In the genomic region with DNA sequence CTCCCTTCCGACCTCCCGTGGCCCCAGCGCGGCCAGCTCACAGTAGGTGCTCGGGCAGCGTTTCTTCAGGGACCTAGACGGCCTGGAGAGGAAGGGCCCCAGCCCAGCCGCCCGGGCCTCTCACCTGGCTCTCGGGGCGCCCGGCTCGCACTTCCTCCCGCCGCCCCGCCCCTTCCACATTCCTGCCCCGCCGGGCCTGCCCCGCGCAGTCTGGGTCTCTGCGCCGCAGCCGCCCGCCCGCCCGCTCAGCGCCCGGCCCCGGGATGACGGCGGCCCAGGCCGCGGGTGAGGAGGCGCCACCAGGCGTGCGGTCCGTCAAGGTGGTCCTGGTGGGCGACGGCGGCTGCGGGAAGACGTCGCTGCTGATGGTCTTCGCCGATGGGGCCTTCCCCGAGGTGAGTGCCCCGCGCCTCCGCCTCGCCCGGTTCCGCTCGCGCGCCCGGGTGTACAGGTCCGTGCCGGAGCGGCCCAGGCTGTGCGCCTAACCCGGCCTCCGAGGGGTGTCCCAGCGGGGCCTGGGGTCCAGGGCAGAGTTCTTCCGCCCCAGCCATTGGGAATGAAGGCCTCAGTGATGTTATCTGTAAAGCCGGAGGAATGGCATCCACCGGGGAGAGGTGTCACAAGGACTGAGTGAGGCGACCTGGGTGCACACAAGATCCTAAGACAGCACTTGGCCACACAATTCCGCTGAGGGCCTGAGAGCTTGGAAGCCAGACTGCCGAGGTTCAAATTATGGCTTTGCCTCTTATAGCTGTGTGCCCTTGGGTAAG, we compare ENCODE assay signal across 8 cellular contexts. TPM values are rescaled to one million over a fixed set of nuclear protein-coding genes. Genes with fewer than 3 reads are reported as not detected.
A peak's percentile ranks its signal among the peaks of the same experiment; 100 is the strongest.
DNase-seq lines count a peak whose midpoint lies in the region; ATAC-seq and TF ChIP-seq lines count a peak whose summit lies in the region.

A gene with protein sequence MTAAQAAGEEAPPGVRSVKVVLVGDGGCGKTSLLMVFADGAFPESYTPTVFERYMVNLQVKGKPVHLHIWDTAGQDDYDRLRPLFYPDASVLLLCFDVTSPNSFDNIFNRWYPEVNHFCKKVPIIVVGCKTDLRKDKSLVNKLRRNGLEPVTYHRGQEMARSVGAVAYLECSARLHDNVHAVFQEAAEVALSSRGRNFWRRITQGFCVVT (plus strand): TSS at position 208 of the 770 bp plus-strand sequence. CDS start 56 bp downstream, at position 264.

- ATAC-seq in GM21619 (IDR thresholded peaks at IDR 0.05; ENCODE audit: unreplicated experiment) (no peak), GM18909 (IDR thresholded peaks at IDR 0.05; ENCODE audit: poor library complexity, unreplicated experiment) (no peak)

- H3K4me3 ChIP-seq in ACC112 (ENCODE audit: low read depth, low read length) (peak within 1 kb of the TSS; percentile 75), LNCaP clone FGC (ENCODE audit: low read depth, low read length) (peak within 1 kb of the TSS; percentile 77), hepatocyte (peak within 1 kb of the TSS; percentile 96), skeletal muscle tissue (ENCODE audit: low read length in 3 of 3) (peak within 1 kb of the TSS; percentile 59 to 66 (median 64))

- no peaks in the 10 kb centered on the region for H4K20me1 ChIP-seq in hepatocyte (ENCODE audit: insufficient read depth, poor library complexity, severe bottlenecking)

- H2AFZ ChIP-seq in ACC112 (ENCODE audit: low read length, unreplicated experiment) = peak within 1 kb of the TSS; percentile 40
- H2AFZ ChIP-seq in hepatocyte = peak within 1 kb of the TSS; percentile 72

- H3K36me3 ChIP-seq in ACC112 (ENCODE audit: insufficient read depth, low read length) = no peaks in the 10 kb centered on the region
- no peaks in the 10 kb centered on the region for H3K36me3 ChIP-seq in hepatocyte (replicated peaks; ENCODE audit: insufficient read depth, low read depth)
- H3K36me3 ChIP-seq in skeletal muscle tissue (ENCODE audit: control insufficient read depth in 3 of 3, insufficient read depth in 3 of 3, low read length in 3 of 3) = no peaks in the 10 kb centered on the region

- no peak for DNase-seq in LNCaP clone FGC (ENCODE audit: low read depth)
- peak; percentile 89 for DNase-seq in hepatocyte (ENCODE audit: low spot score)
- DNase-seq in medulla oblongata (ENCODE audit: extremely low spot score) = no peak

- H3K4me2 ChIP-seq in hepatocyte = peak within 1 kb of the TSS; percentile 95

- TF ChIP-seq CTCF in LNCaP clone FGC (IDR thresholded peaks at IDR 0.05; ENCODE audit: control insufficient read depth, extremely low read depth, insufficient read depth) (no peak), hepatocyte (IDR thresholded peaks at IDR 0.05; ENCODE audit: poor library complexity) (no peak)

- H3K4me1 ChIP-seq in ACC112 (ENCODE audit: control insufficient read depth, insufficient read depth, low read length, unreplicated experiment) (peaks cover 30% of the 10 kb centered on the region), hepatocyte (ENCODE audit: insufficient read depth) (peaks cover 31% of the 10 kb centered on the region), skeletal muscle tissue (ENCODE audit: control insufficient read depth in 3 of 3, insufficient read depth in 3 of 3, low read length in 3 of 3) (peaks cover 18 to 34% (median 34%) of the 10 kb centered on the region in 3 donors)

- no peaks in the 10 kb centered on the region for H3K9me2 ChIP-seq in hepatocyte (replicated peaks; ENCODE audit: insufficient read depth)

- no peaks in the 10 kb centered on the region for H3K79me2 ChIP-seq in ACC112 (ENCODE audit: control insufficient read depth, insufficient read depth, low read length, unreplicated experiment)
- H3K79me2 ChIP-seq in hepatocyte = peaks cover 21% of the 10 kb centered on the region

- H3K9ac ChIP-seq in skeletal muscle tissue (ENCODE audit: low read depth in 1 of 3, low read length in 3 of 3) = peak within 1 kb of the TSS; percentile 51 to 72 (median 66)

- H3K27me3 ChIP-seq in ACC112 (ENCODE audit: insufficient read depth, low read length) (peaks cover 4% of the 10 kb centered on the region; the same call in 1 of the 2 replicates), hepatocyte (no peaks in the 10 kb centered on the region), skeletal muscle tissue (ENCODE audit: control insufficient read depth in 3 of 3, insufficient read depth in 3 of 3, low read length in 3 of 3) (peaks cover 0 to 2% (median 0%) of the 10 kb centered on the region in 3 donors)

- no peak within 1 kb of the TSS for H3K27ac ChIP-seq in ACC112 (ENCODE audit: low read depth, low read length)
- H3K27ac ChIP-seq in adipose tissue (ENCODE audit: low read depth, low read length) = no peak within 1 kb of the TSS
- H3K27ac ChIP-seq in hepatocyte = peak within 1 kb of the TSS; percentile 95
- H3K27ac ChIP-seq in skeletal muscle tissue (ENCODE audit: low read depth, low read length) = peak within 1 kb of the TSS; percentile 33

- WGBS in adipose tissue, 3 donors = 4 to 11% (median 8%) methylated on average over 59 to 69 of the region's 69 CpGs
- 10% methylated on average over 27 of the region's 69 CpGs for WGBS in hepatocyte (ENCODE audit: low lambda C conversion rate, missing lambda C conversion rate)

- H3K9me3 ChIP-seq in hepatocyte (ENCODE audit: low read depth) = no peaks in the 10 kb centered on the region
- H3K9me3 ChIP-seq in skeletal muscle tissue (ENCODE audit: control insufficient read depth in 3 of 3, low read length in 3 of 3) = no peaks in the 10 kb centered on the region

RNA-seq across cellular contexts. Expression of the gene that starts here (rescaled TPM):
- polyA plus RNA-seq in adipose tissue (10 to 100 TPM; 16.0 to 26.5 (median 24.7) TPM), hepatocyte (55.5 and 77.6 TPM in 2 replicates)
- total RNA-seq in hepatocyte (43.3 and 47.0 TPM in 2 replicates), skeletal muscle tissue (7.8 TPM)

Comparison
In these comparisons a context has a peak if more than half of its experiments do, and no peak if none do; other contexts are left out.
1. H3K27ac ChIP-seq: peak in hepatocyte (single experiment) and skeletal muscle tissue (single experiment); none in ACC112 (single experiment) and adipose tissue (single experiment).
2. Peak in every context shown above with its lines, with median percentiles within 50 percentile points of each other: H3K4me3 ChIP-seq.